Comparison of ENCODE assay signal across 12 cellular contexts in genomic region chr15:42094512-42094963, GRCh38. TPM values are rescaled to one million over a fixed set of nuclear protein-coding genes. Genes with fewer than 3 reads are reported as not detected.
A peak's percentile ranks its signal among the peaks of the same experiment; 100 is the strongest.
DNase-seq lines count a peak whose midpoint lies in the region; ATAC-seq and TF ChIP-seq lines count a peak whose summit lies in the region.
"Had no signal": no experiment of that assay in that cellular context is flagged by ENCODE, and none has a peak within 500 bp of the region (broad histone marks: within the 10 kb centered on the region; RNA-seq: fewer than 3 reads in every experiment).

TSS of gene PLA2G4D (minus strand) at chr15:42094562. CDS start at chr15:42094459, 103 bp downstream.

- H2BK15ac ChIP-seq in neuronal stem cell (ENCODE audit: low read length), result peak within 1 kb of the TSS; percentile 87

- no CpG with 5 or more reads among the region's 6 CpGs for WGBS in neuronal stem cell (ENCODE audit: extremely low coverage in 2 of 2, insufficient read length in 2 of 2, insufficient replicate concordance in 1 of 2), 2 donors

- no peak within 1 kb of the TSS for H4K8ac ChIP-seq in neuronal stem cell (ENCODE audit: low read depth, low read length)

- no peak within 1 kb of the TSS for H3K4me3 ChIP-seq in GM12865 (ENCODE audit: low read depth, low read length)
- no peak within 1 kb of the TSS for H3K4me3 ChIP-seq in RWPE2 (ENCODE audit: severe bottlenecking)
- H3K4me3 ChIP-seq in neuronal stem cell (ENCODE audit: low read length in 2 of 2), result no peak within 1 kb of the TSS
- H3K4me3 ChIP-seq: SJSA1 had no signal

- H2BK120ac ChIP-seq in neuronal stem cell (ENCODE audit: low read depth, low read length), result peak within 1 kb of the TSS; percentile 88

- no peak within 1 kb of the TSS for H3K4ac ChIP-seq in neuronal stem cell (ENCODE audit: low read length)

- H3K14ac ChIP-seq in neuronal stem cell (ENCODE audit: low read length), result no peak within 1 kb of the TSS

- H3K27me3 ChIP-seq in RWPE2 (ENCODE audit: insufficient read depth, poor library complexity, severe bottlenecking), result no peaks in the 10 kb centered on the region
- H3K27me3 ChIP-seq in neuronal stem cell (ENCODE audit: control insufficient read depth in 3 of 3, insufficient read depth in 3 of 3, low read depth in 1 of 3, low read length in 3 of 3), result peaks cover 0 to 5% (median 0%) of the 10 kb centered on the region in 3 experiments
- H3K27me3 ChIP-seq: SJSA1 had no signal

- no peaks in the 10 kb centered on the region for H3K9me3 ChIP-seq in RWPE2 (ENCODE audit: severe bottlenecking)
- H3K9me3 ChIP-seq in neuronal stem cell (replicated peaks in 1 of 2; ENCODE audit: control insufficient read depth in 2 of 2, insufficient read depth in 1 of 2, low read depth in 1 of 2, low read length in 2 of 2), result no peaks in the 10 kb centered on the region
- H3K9me3 ChIP-seq: SJSA1 had no signal

- no peak within 1 kb of the TSS for H4K91ac ChIP-seq in neuronal stem cell (ENCODE audit: low read depth, low read length, poor library complexity)

- no peak for TF ChIP-seq CTCF in GM12865 (IDR thresholded peaks at IDR 0.05; ENCODE audit: insufficient read depth, low read depth, low read length, missing control alignments)
- TF ChIP-seq CTCF in RWPE2 (IDR thresholded peaks at IDR 0.05; ENCODE audit: poor library complexity, severe bottlenecking), result peak; percentile 34

- no peaks in the 10 kb centered on the region for H3K36me3 ChIP-seq in RWPE2 (ENCODE audit: low read depth)
- H3K36me3 ChIP-seq in neuronal stem cell (replicated peaks in 1 of 2; ENCODE audit: control insufficient read depth in 2 of 2, insufficient read depth in 2 of 2, low read length in 2 of 2), result no peaks in the 10 kb centered on the region
- H3K36me3 ChIP-seq: SJSA1 had no signal

- H3K9ac ChIP-seq in neuronal stem cell (ENCODE audit: low read depth, low read length, poor library complexity), result no peak within 1 kb of the TSS

- H3K4me1 ChIP-seq in RWPE2 (ENCODE audit: insufficient read depth, poor library complexity, severe bottlenecking) (peaks cover 35% of the 10 kb centered on the region), neuronal stem cell (ENCODE audit: control insufficient read depth in 2 of 2, insufficient read depth in 1 of 2, low read depth in 1 of 2, low read length in 2 of 2) (peaks cover 14 to 15% of the 10 kb centered on the region in 2 donors)

- H2AFZ ChIP-seq in neuronal stem cell (ENCODE audit: low read length), result peak within 1 kb of the TSS; percentile 68

- peak within 1 kb of the TSS; percentile 63 for H2BK12ac ChIP-seq in neuronal stem cell (ENCODE audit: low read length)

- H3K79me1 ChIP-seq in neuronal stem cell (ENCODE audit: low read depth, low read length), result no peaks in the 10 kb centered on the region

- H3K4me2 ChIP-seq in neuronal stem cell (ENCODE audit: insufficient read depth, low read length, poor library complexity, severe bottlenecking), result no peak within 1 kb of the TSS

- DNase-seq in GM12865 (ENCODE audit: low read depth) (peak; percentile 25), NCI-H187 (lab: John Stamatoyannopoulos, UW) (peak; percentile 85 to 92), RWPE2 (ENCODE audit: low spot score) (peak; percentile 77), neuronal stem cell (ENCODE audit: low spot score) (no peak), NCI-H82 (lab: John Stamatoyannopoulos, UW) (no peak), Ammon's horn (ENCODE audit: low spot score) (no peak)
- DNase-seq in stimulated activated CD4-positive, alpha-beta T cell treated with anti-CD3 and anti-CD28 coated beads, Interleukin-2, amount 100 ng/mL, for 24 hours, result no peak
- DNase-seq: activated T-cell treated with anti-CD3 and anti-CD28 coated beads, Interleukin-2, amount 50 U/mL, for 48 hours; foreskin melanocyte had no signal

- peak within 1 kb of the TSS; percentile 80 for H3K18ac ChIP-seq in neuronal stem cell (ENCODE audit: low read length)

- H2BK5ac ChIP-seq in neuronal stem cell (ENCODE audit: low read length), result no peak within 1 kb of the TSS

- no peak within 1 kb of the TSS for H3K23ac ChIP-seq in neuronal stem cell (ENCODE audit: low read depth, low read length, poor library complexity)

- H3K27ac ChIP-seq in RWPE2 (ENCODE audit: poor library complexity, severe bottlenecking) (no peak within 1 kb of the TSS), neuronal stem cell (replicated peaks; ENCODE audit: low read length) (no peak within 1 kb of the TSS)
- H3K27ac ChIP-seq: SJSA1 had no signal

- peak within 1 kb of the TSS; percentile 98 for H2AK5ac ChIP-seq in neuronal stem cell (ENCODE audit: low read depth, low read length)

- peak; percentile 19; the same call in 2 of the 3 replicates for ATAC-seq in RWPE2 (ENCODE audit: low read depth)
- ATAC-seq in HG03139 (IDR thresholded peaks at IDR 0.05; ENCODE audit: unreplicated experiment), result no peak
- ATAC-seq: sciatic nerve had no signal

RNA-seq across cellular contexts. Expression of gene PLA2G4D, which starts in this region (rescaled TPM):
- polyA plus RNA-seq in neuronal stem cell (2013, experiment 1 of 2), result 0.03 TPM
- 0.07 TPM for polyA plus RNA-seq in neuronal stem cell (2013, experiment 2 of 2)

Comparison
In these comparisons a context has a peak if more than half of its experiments do, and no peak if none do; other contexts are left out.
1. DNase-seq: peak in GM12865 (single experiment), NCI-H187 (2 of 2) and RWPE2 (single experiment); none in neuronal stem cell (single experiment), NCI-H82 (single experiment), Ammon's horn (single experiment) and stimulated activated CD4-positive, alpha-beta T cell treated with anti-CD3 and anti-CD28 coated beads, Interleukin-2, amount 100 ng/mL, for 24 hours (0 of 2).